ENCODE assay signal across 8 cellular contexts in genomic region chr2:44851518-44851917, GRCh38.
"Had no signal": no experiment of that assay in that cellular context is flagged by ENCODE, and none has a peak within 500 bp of the region (broad histone marks: within the 10 kb centered on the region; RNA-seq: fewer than 3 reads in every experiment).

No MANE protein-coding gene starts in this region.

- ATAC-seq: GM23338 had no signal

- H3K4me2 ChIP-seq: GM23338 had no signal

- DNase-seq: H9, HCEC 1CT, HFFc6, KG1 had no signal

- H2AFZ ChIP-seq: GM23338 had no signal

- H3K4me3 ChIP-seq: GM23338 had no signal

- FAIRE-seq: H1, H54, HTR-8/SVneo had no signal
